ENCODE assay signal across 13 cellular contexts in genomic region chr3:4314688-4315087, GRCh38. TPM values are rescaled to one million over a fixed set of nuclear protein-coding genes. Genes with fewer than 3 reads are reported as not detected.
DNase-seq lines count a peak whose midpoint lies in the region; ATAC-seq and TF ChIP-seq lines count a peak whose summit lies in the region.
"Had no signal": no experiment of that assay in that cellular context is flagged by ENCODE, and none has a peak within 500 bp of the region (broad histone marks: within the 10 kb centered on the region; RNA-seq: fewer than 3 reads in every experiment).

No MANE protein-coding gene starts in this region.

- CTCF ChIA-PET in mammary epithelial cell (lab: Charles Lee; ENCODE audit: low non-redundant PET) (no interaction called here), Panc1 (lab: Charles Lee) (no interaction called here)

- peaks cover 44% of the 10 kb centered on the region for H3K36me3 Mint-ChIP-seq in type B pancreatic cell
- H3K36me3 Mint-ChIP-seq in stimulated activated memory B cell treated with anti-CD40 and anti-IgM and Interleukin-4, amounts not matched to agents 10 μg/mL and 1 μg/mL and 100 μg/mL, for 72 hours = peaks cover 43% of the 10 kb centered on the region

- peak; percentile 50 to 57 for TF ChIP-seq CTCF in mammary epithelial cell (conservative IDR thresholded peaks at IDR 0.05 in 1 of 2, IDR thresholded peaks at IDR 0.05 in 1 of 2; ENCODE audit: extremely low read depth in 1 of 2, insufficient read depth in 1 of 2, low read depth in 1 of 2, low read length in 2 of 2)
- TF ChIP-seq CTCF in breast epithelium (IDR thresholded peaks at IDR 0.05) = no peak
- TF ChIP-seq CTCF in Panc1 (IDR thresholded peaks at IDR 0.05) = peak; percentile 27; the same call in 1 of the 2 replicates
- TF ChIP-seq CTCF in fibroblast of mammary gland (conservative IDR thresholded peaks at IDR 0.05; ENCODE audit: control insufficient read depth, insufficient read depth, low read depth, low read length) = peak; percentile 36
- TF ChIP-seq CTCF in type B pancreatic cell (conservative IDR thresholded peaks at IDR 0.05) = peak; percentile 63

- no peaks in the 10 kb centered on the region for H3K4me1 ChIP-seq in mammary epithelial cell (ENCODE audit: insufficient read depth, low read length)
- H3K4me1 ChIP-seq in breast epithelium = peaks cover 0 to 2% of the 10 kb centered on the region in 2 donors
- no peaks in the 10 kb centered on the region; the same call in 1 of the 2 replicates for H3K4me1 ChIP-seq in Panc1 (ENCODE audit: control insufficient read depth, insufficient read depth, low read length)

- BruUV-seq in mammary epithelial cell (replicated peaks; lab: Mats Ljungman, UMichigan) = no TSS peak
- BruUV-seq in Panc1 (replicated peaks; lab: Mats Ljungman, UMichigan) = no TSS peak

- in situ Hi-C loops in mammary epithelial cell (cut with MboI; ENCODE audit: low sequenced_read_pairs in 2 of 2) = no loop called here
- in situ Hi-C loops in Panc1 (cut with HindIII; ENCODE audit: low pct_unique_long_range_greater_than_20kb, low sequenced_read_pairs) = no loop called here

- H3K27ac Mint-ChIP-seq in type B pancreatic cell = no peak overlapping the region
- no peak overlapping the region for H3K27ac Mint-ChIP-seq in stimulated activated memory B cell treated with anti-CD40 and anti-IgM and Interleukin-4, amounts not matched to agents 10 μg/mL and 1 μg/mL and 100 μg/mL, for 72 hours
- H3K27ac Mint-ChIP-seq: activated B cell treated with CpG ODN at 0.5 μM for 24 hours had no signal

- H3K27me3 Mint-ChIP-seq in type B pancreatic cell = no peaks in the 10 kb centered on the region
- H3K27me3 Mint-ChIP-seq in stimulated activated memory B cell treated with anti-CD40 and anti-IgM and Interleukin-4, amounts not matched to agents 10 μg/mL and 1 μg/mL and 100 μg/mL, for 72 hours = no peaks in the 10 kb centered on the region
- H3K27me3 Mint-ChIP-seq: activated B cell treated with CpG ODN at 0.5 μM for 24 hours had no signal

- no peak for TF ChIP-seq POLR2A in breast epithelium (IDR thresholded peaks at IDR 0.05)

- no peaks in the 10 kb centered on the region for H3K9me3 Mint-ChIP-seq in type B pancreatic cell
- H3K9me3 Mint-ChIP-seq in stimulated activated memory B cell treated with anti-CD40 and anti-IgM and Interleukin-4, amounts not matched to agents 10 μg/mL and 1 μg/mL and 100 μg/mL, for 72 hours = no peaks in the 10 kb centered on the region
- H3K9me3 Mint-ChIP-seq: activated B cell treated with CpG ODN at 0.5 μM for 24 hours had no signal

- H3K9ac ChIP-seq in mammary epithelial cell (ENCODE audit: insufficient read depth, low read length) = no peak overlapping the region

- WGBS in mammary epithelial cell (ENCODE audit: low coverage, missing lambda C conversion rate) = 59% methylated on average over 4 of the region's 4 CpGs

- H3K27ac ChIP-seq in mammary epithelial cell (ENCODE audit: insufficient read depth, low read depth, low read length) (no peak overlapping the region), breast epithelium (no peak overlapping the region), Panc1 (ENCODE audit: low read length) (no peak overlapping the region)
- H3K27ac ChIP-seq: heart left ventricle had no signal

- H3K36me3 ChIP-seq in mammary epithelial cell (ENCODE audit: insufficient read depth, low read length) (no peaks in the 10 kb centered on the region), breast epithelium (no peaks in the 10 kb centered on the region), Panc1 (ENCODE audit: control insufficient read depth, insufficient read depth, low read length) (no peaks in the 10 kb centered on the region)

- H3K79me2 ChIP-seq in mammary epithelial cell (ENCODE audit: insufficient read depth, low read length) = no peaks in the 10 kb centered on the region

- POLR2A ChIA-PET in Panc1 (lab: Charles Lee) = no interaction called here

- no peak for ATAC-seq in Panc1
- no peak for ATAC-seq in stimulated activated memory B cell treated with anti-CD40 and anti-IgM and Interleukin-4, amounts not matched to agents 10 μg/mL and 1 μg/mL and 100 μg/mL, for 72 hours
- ATAC-seq in HG02938 (IDR thresholded peaks at IDR 0.05; ENCODE audit: unreplicated experiment) = no peak
- ATAC-seq: heart left ventricle had no signal

- DNase-seq in mammary epithelial cell (no peak), breast epithelium (ENCODE audit: low spot score in 2 of 2) (no peak), Panc1 (ENCODE audit: low read depth, low spot score) (no peak), fibroblast of mammary gland (ENCODE audit: low read depth) (no peak), type B pancreatic cell (ENCODE audit: extremely low spot score, unreplicated experiment) (no peak), NCI-H2029 (lab: John Stamatoyannopoulos, UW) (no peak)
- DNase-seq: activated B cell treated with CpG ODN at 0.5 μM for 24 hours, GOT3, heart left ventricle, Right ventricle myocardium superior, substantia nigra had no signal

- dilution Hi-C loops in mammary epithelial cell (cut with HindIII; ENCODE audit: low sequenced_read_pairs) = no loop called here

- H3K4me1 Mint-ChIP-seq in type B pancreatic cell (ENCODE audit: unreplicated experiment) = peaks cover 9% of the 10 kb centered on the region
- H3K4me1 Mint-ChIP-seq in stimulated activated memory B cell treated with anti-CD40 and anti-IgM and Interleukin-4, amounts not matched to agents 10 μg/mL and 1 μg/mL and 100 μg/mL, for 72 hours = peaks cover 8% of the 10 kb centered on the region
- H3K4me1 Mint-ChIP-seq: activated B cell treated with CpG ODN at 0.5 μM for 24 hours had no signal

- H3K9me3 ChIP-seq in mammary epithelial cell (replicated peaks; ENCODE audit: insufficient read depth, low read length) = no peaks in the 10 kb centered on the region
- no peaks in the 10 kb centered on the region for H3K9me3 ChIP-seq in breast epithelium
- H3K9me3 ChIP-seq in Panc1 (ENCODE audit: control insufficient read depth, insufficient read depth, low read depth, low read length) = no peaks in the 10 kb centered on the region
- H3K9me3 ChIP-seq: heart left ventricle had no signal

- no peak overlapping the region for H3K4me2 ChIP-seq in mammary epithelial cell (ENCODE audit: insufficient read depth, low read depth, low read length)

- H3K4me3 ChIP-seq in mammary epithelial cell (replicated peaks in 1 of 3; ENCODE audit: insufficient read depth in 1 of 3, low read depth in 2 of 3, low read length in 3 of 3) = no peak overlapping the region
- no peak overlapping the region for H3K4me3 ChIP-seq in breast epithelium
- H3K4me3 ChIP-seq in Panc1 (ENCODE audit: low read depth in 2 of 2, low read length in 2 of 2) = no peak overlapping the region
- H3K4me3 ChIP-seq in fibroblast of mammary gland (ENCODE audit: control insufficient read depth, low read depth, low read length) = no peak overlapping the region
- H3K4me3 ChIP-seq: heart left ventricle had no signal

- H3K4me3 Mint-ChIP-seq in type B pancreatic cell = no peak overlapping the region
- no peak overlapping the region for H3K4me3 Mint-ChIP-seq in stimulated activated memory B cell treated with anti-CD40 and anti-IgM and Interleukin-4, amounts not matched to agents 10 μg/mL and 1 μg/mL and 100 μg/mL, for 72 hours
- H3K4me3 Mint-ChIP-seq: activated B cell treated with CpG ODN at 0.5 μM for 24 hours had no signal

- intact Hi-C loops in mammary epithelial cell (cut with micrococcal nuclease) (loop anchor here (1.0 kb wide), 1 partner anchor 319 kb away; no protein-coding TSS in a partner anchor), breast epithelium (cut with DNase I; ENCODE audit: low total_unique reads) (loop anchor here (5.0 kb wide), 1 partner anchor 713 kb away; no protein-coding TSS in a partner anchor), Panc1 (cut with micrococcal nuclease; ENCODE audit: unreplicated experiment) (no loop called here)

- H4K20me1 ChIP-seq in mammary epithelial cell (ENCODE audit: insufficient read depth, low read length) = no peaks in the 10 kb centered on the region

- H3K27me3 ChIP-seq in mammary epithelial cell (ENCODE audit: insufficient read depth, low read length) (no peaks in the 10 kb centered on the region), breast epithelium (no peaks in the 10 kb centered on the region), Panc1 (ENCODE audit: control insufficient read depth, insufficient read depth, low read length) (no peaks in the 10 kb centered on the region)
- H3K27me3 ChIP-seq: heart left ventricle had no signal

- no peak overlapping the region for H2AFZ ChIP-seq in mammary epithelial cell (ENCODE audit: low read depth, low read length)

RNA-seq across cellular contexts. Expression of gene SETMAR, which starts 11.5 kb away (rescaled TPM):
- total RNA-seq in mammary epithelial cell (10 to 100 TPM in 1 of 2 donors, 1 to 10 TPM in 1; 9.9 to 20.8 TPM), breast epithelium (10 to 100 TPM; 35.1 to 58.7 (median 46.7) TPM), Panc1 (2021; ENCODE audit: unreplicated experiment) (9.6 TPM), type B pancreatic cell (ENCODE audit: low replicate concordance) (17.6 and 34.5 TPM in 2 replicates)
- polyA plus RNA-seq in mammary epithelial cell = 11.1 TPM
- 8.0 TPM for polyA minus RNA-seq in mammary epithelial cell
- 7.2 TPM for polyA plus RNA-seq in Panc1 (2012; ENCODE audit: insufficient read length)

Comparison
In these comparisons a context has a peak if more than half of its experiments do, and no peak if none do; other contexts are left out.
1. CTCF ChIP-seq: peak in mammary epithelial cell (2 of 2), Panc1 (single experiment), fibroblast of mammary gland (single experiment) and type B pancreatic cell (single experiment); none in breast epithelium (0 of 3).